ENCODE assay signal across 8 cellular contexts in genomic region chr6:2857580-2858337, GRCh38. TPM values are rescaled to one million over a fixed set of nuclear protein-coding genes. Genes with fewer than 3 reads are reported as not detected.
DNase-seq lines count a peak whose midpoint lies in the region; ATAC-seq and TF ChIP-seq lines count a peak whose summit lies in the region.

No MANE protein-coding gene starts in this region.

- H3K4me3 ChIP-seq in fibroblast of pulmonary artery (replicated peaks; ENCODE audit: low read depth, low read length) (no peak overlapping the region), skin epidermis (no peak overlapping the region), MG63 (no peak overlapping the region)

- H3K27ac ChIP-seq in skin epidermis = peak overlapping the region in 20 of 21 experiments; percentile 29 to 98 (median 76)

- H3K27me3 ChIP-seq in MG63 = no peaks in the 10 kb centered on the region

- DNase-seq in COLO829 (ENCODE audit: low spot score) (peak; percentile 50), NAMALWA (ENCODE audit: low spot score) (peak; percentile 35), activated T-cell treated with anti-CD3 and anti-CD28 coated beads for 24 hours (ENCODE audit: low read depth) (peak; percentile 64), fibroblast of pulmonary artery (ENCODE audit: low read depth) (peak; percentile 95), COR-L47 (lab: John Stamatoyannopoulos, UW) (no peak), MG63 (no peak)

- no peaks in the 10 kb centered on the region for H3K36me3 ChIP-seq in MG63

- no peak for TF ChIP-seq CTCF in fibroblast of pulmonary artery (IDR thresholded peaks at IDR 0.05; ENCODE audit: low read length, missing control alignments)

- no peaks in the 10 kb centered on the region for H3K9me3 ChIP-seq in MG63

- ATAC-seq in GM21619 (IDR thresholded peaks at IDR 0.05; ENCODE audit: unreplicated experiment) = peak; percentile 52

RNA-seq across cellular contexts. Expression of gene SERPINB1, which starts 16.1 kb away (rescaled TPM):
- 8.8 and 12.0 TPM in 2 replicates for total RNA-seq in MG63 (2014; rRNA removed; shearing (Covaris generic); ENCODE audit: low replicate concordance)

RNA-seq across cellular contexts. Expression of gene SERPINB9, which starts 45.4 kb away (rescaled TPM):
- total RNA-seq in MG63 (2014; rRNA removed; shearing (Covaris generic); ENCODE audit: low replicate concordance) = not detected in 2 replicates

Comparison
In these comparisons a context has a peak if more than half of its experiments do, and no peak if none do; other contexts are left out.
1. DNase-seq: peak in COLO829 (single experiment), NAMALWA (single experiment), activated T-cell treated with anti-CD3 and anti-CD28 coated beads for 24 hours (single experiment) and fibroblast of pulmonary artery (single experiment); none in COR-L47 (single experiment) and MG63 (single experiment).